ENCODE assay signal across 8 cellular contexts in the genomic region with DNA sequence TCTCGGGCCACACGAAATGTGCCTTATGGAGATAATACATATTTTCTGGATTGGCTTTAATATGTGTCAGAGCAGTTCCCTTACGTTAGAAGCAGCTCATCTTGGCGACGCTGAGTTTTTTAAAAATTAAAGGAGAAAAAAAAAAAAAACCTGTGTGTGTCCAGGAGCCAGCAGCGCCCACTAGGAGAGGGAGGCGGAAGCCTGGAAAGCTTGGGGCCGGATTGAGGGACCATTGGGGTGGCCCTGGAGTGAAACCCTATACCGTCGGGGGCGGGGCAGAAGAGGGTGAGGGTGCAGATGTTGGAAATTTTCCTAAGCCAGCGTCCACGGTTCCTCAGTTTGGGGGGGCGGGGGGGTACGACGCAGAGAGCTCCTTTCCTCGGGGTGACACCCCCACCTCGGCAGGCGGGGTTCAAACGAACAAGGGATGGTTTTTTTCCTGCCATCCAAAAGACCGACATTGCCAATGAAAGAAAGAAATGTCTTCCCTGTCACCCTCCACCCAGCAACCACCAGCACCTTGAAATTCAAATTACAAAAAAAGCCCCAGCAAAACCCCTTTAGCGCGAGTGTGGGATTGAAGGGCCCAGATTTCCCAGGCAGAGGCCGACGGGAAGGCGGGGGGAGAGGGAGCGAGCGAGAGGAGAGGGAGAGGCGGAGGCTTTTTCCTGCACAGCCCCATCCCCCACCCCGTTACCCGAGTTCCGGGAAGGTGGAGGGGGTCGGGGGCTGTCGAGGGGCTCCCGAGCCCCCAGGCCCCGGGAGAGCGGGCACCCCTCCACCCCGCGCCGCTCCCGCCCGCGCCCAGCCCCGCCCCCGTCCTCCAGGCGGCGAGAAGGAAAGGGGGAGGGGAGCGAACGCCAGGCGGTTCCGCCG. TPM values are rescaled to one million over a fixed set of nuclear protein-coding genes. Genes with fewer than 3 reads are reported as not detected.
DNase-seq lines count a peak whose midpoint lies in the region; ATAC-seq, FAIRE-seq and TF ChIP-seq lines count a peak whose summit lies in the region.

No MANE protein-coding gene starts in this region.

- H3K27ac Mint-ChIP-seq in astrocyte (ENCODE audit: unreplicated experiment): peak overlapping the region; percentile 62
- H3K27ac Mint-ChIP-seq in progenitor cell of endocrine pancreas: peak overlapping the region; percentile 97

- H3K4me3 Mint-ChIP-seq in astrocyte (ENCODE audit: unreplicated experiment) (peak overlapping the region; percentile 90), progenitor cell of endocrine pancreas (ENCODE audit: low read depth) (peak overlapping the region; percentile 86)

- in situ Hi-C loops in ACHN (cut with HindIII; ENCODE audit: low pct_ligation_motif_present, low pct_unique_long_range_greater_than_20kb, low sequenced_read_pairs): no loop called here

- H3K9me3 Mint-ChIP-seq in astrocyte (ENCODE audit: unreplicated experiment) (no peaks in the 10 kb centered on the region), progenitor cell of endocrine pancreas (ENCODE audit: low read depth) (no peaks in the 10 kb centered on the region)

- H3K4me2 ChIP-seq in astrocyte (ENCODE audit: low read length): peak overlapping the region; percentile 88

- H3K4me3 ChIP-seq in GM12865 (ENCODE audit: low read depth, low read length) (peak overlapping the region; percentile 47), astrocyte (ENCODE audit: insufficient read depth, low read depth, low read length) (peak overlapping the region; percentile 75)

- peak overlapping the region; percentile 38 for H3K27ac ChIP-seq in astrocyte (ENCODE audit: low read depth, low read length)

- H3K36me3 ChIP-seq in astrocyte (ENCODE audit: insufficient read depth, low read length): no peaks in the 10 kb centered on the region

- H3K27me3 Mint-ChIP-seq in astrocyte (ENCODE audit: low read depth, unreplicated experiment) (no peaks in the 10 kb centered on the region), progenitor cell of endocrine pancreas (no peaks in the 10 kb centered on the region)

- H3K9me3 ChIP-seq in astrocyte (ENCODE audit: insufficient read depth, low read depth, low read length): no peaks in the 10 kb centered on the region

- H3K4me1 ChIP-seq in astrocyte (ENCODE audit: insufficient read depth, low read length): no peaks in the 10 kb centered on the region

- H3K36me3 Mint-ChIP-seq in astrocyte (ENCODE audit: low read depth, unreplicated experiment) (no peaks in the 10 kb centered on the region), progenitor cell of endocrine pancreas (ENCODE audit: insufficient read depth) (no peaks in the 10 kb centered on the region)

- TF ChIP-seq CTCF in GM12865 (IDR thresholded peaks at IDR 0.05; ENCODE audit: insufficient read depth, low read depth, low read length, missing control alignments) (no peak), astrocyte (IDR thresholded peaks at IDR 0.05; ENCODE audit: insufficient read depth, low read depth, low read length) (no peak), progenitor cell of endocrine pancreas (IDR thresholded peaks at IDR 0.05; ENCODE audit: unreplicated experiment) (peak; percentile 24)

- peaks cover 46% of the 10 kb centered on the region for H3K79me2 ChIP-seq in astrocyte (ENCODE audit: insufficient read depth, low read length)

- peak overlapping the region; percentile 91 for H3K9ac ChIP-seq in astrocyte (ENCODE audit: low read length)

- peak; percentile 5 for FAIRE-seq in astrocyte (lab: Jason Lieb, UNC)

- no peak overlapping the region for H2AFZ ChIP-seq in astrocyte (ENCODE audit: low read depth, low read length)

- ATAC-seq in GM21529 (IDR thresholded peaks at IDR 0.05; ENCODE audit: unreplicated experiment) (no peak), GM18907 (IDR thresholded peaks at IDR 0.05; ENCODE audit: unreplicated experiment) (no peak)

- no peaks in the 10 kb centered on the region for H3K27me3 ChIP-seq in astrocyte (ENCODE audit: insufficient read depth, low read length)

- DNase-seq in ACHN (peak; percentile 60), GM12865 (ENCODE audit: low read depth) (no peak), NCI-H446 (lab: John Stamatoyannopoulos, UW) (peak; percentile 15 to 53), astrocyte (ENCODE audit: low read depth) (peak; percentile 48), hepatic stellate cell (ENCODE audit: low spot score) (peak; percentile 44), progenitor cell of endocrine pancreas (ENCODE audit: low spot score, unreplicated experiment) (peak; percentile 67)

- peaks cover 29% of the 10 kb centered on the region for H4K20me1 ChIP-seq in astrocyte (ENCODE audit: insufficient read depth, low read length)

- H3K4me1 Mint-ChIP-seq in astrocyte (ENCODE audit: low read depth, unreplicated experiment) (peaks cover 3% of the 10 kb centered on the region), progenitor cell of endocrine pancreas (ENCODE audit: low read depth) (peaks cover 30% of the 10 kb centered on the region)

RNA-seq across cellular contexts. Expression of a gene that starts 0.9 kb away (rescaled TPM):
- 104 and 107 TPM in 2 replicates for total RNA-seq in astrocyte
- 183 TPM in 2 replicates for total RNA-seq in progenitor cell of endocrine pancreas

RNA-seq across cellular contexts. Expression of a gene that starts 17.6 kb away (rescaled TPM):
- 36.1 and 36.2 TPM in 2 replicates for total RNA-seq in astrocyte
- total RNA-seq in progenitor cell of endocrine pancreas: 57.2 and 60.3 TPM in 2 replicates
